Comparison of ENCODE assay signal across 26 cellular contexts in the genomic region with DNA sequence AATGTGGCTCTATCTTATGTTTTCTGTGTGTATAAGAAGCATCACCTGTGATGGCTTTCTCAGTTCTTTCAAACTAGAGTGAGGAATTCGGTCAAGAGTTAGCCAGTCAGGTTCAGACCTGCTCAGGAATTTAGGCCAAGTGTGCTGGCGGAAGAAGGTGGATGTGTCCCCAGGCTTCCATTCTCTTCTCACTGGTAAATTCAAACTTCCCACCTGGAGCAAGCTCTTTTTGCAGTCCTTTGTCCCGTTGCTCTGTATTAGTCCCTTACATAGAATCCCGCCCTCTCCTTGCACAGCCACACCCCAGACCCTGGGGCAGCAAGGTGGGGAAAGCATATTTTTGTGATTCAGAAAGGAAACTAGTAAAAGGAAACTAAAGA.
A peak's percentile ranks its signal among the peaks of the same experiment; 100 is the strongest.
DNase-seq lines count a peak whose midpoint lies in the region; ATAC-seq, FAIRE-seq and TF ChIP-seq lines count a peak whose summit lies in the region.
"Had no signal": no experiment of that assay in that cellular context is flagged by ENCODE, and none has a peak within 500 bp of the region (broad histone marks: within the 10 kb centered on the region; RNA-seq: fewer than 3 reads in every experiment).

No MANE protein-coding gene starts in this region.

- H3K9me1 ChIP-seq in keratinocyte (ENCODE audit: control insufficient read depth, extremely low read depth, insufficient read depth, low read length) = no peaks in the 10 kb centered on the region

- H3K27ac ChIP-seq in RWPE2 (ENCODE audit: poor library complexity, severe bottlenecking) = peak overlapping the region; percentile 58
- no peak overlapping the region for H3K27ac ChIP-seq in H1 (ENCODE audit: low read depth, low read length)
- peak overlapping the region; percentile 54 for H3K27ac ChIP-seq in keratinocyte (ENCODE audit: control insufficient read depth, insufficient read depth, low read length)
- H3K27ac ChIP-seq: A549; BLaER1 treated with 17β-estradiol and CSF1 and Interleukin-3, amounts not matched to agents 10 nM and 100 nM had no signal

- H3K9me3 ChIP-seq in RWPE2 (ENCODE audit: severe bottlenecking) (no peaks in the 10 kb centered on the region), H1 (ENCODE audit: insufficient read depth in 2 of 2, low read depth in 1 of 2, low read length in 1 of 2) (0 out of 4 replicates have a peak, but pooled peaks cover 2 to 3% of the 10 kb centered on the region in 2 experiments), keratinocyte (ENCODE audit: control insufficient read depth, low read depth, low read length) (no peaks in the 10 kb centered on the region)
- H3K9me3 ChIP-seq: A549; BLaER1 treated with 17β-estradiol and CSF1 and Interleukin-3, amounts not matched to agents 10 nM and 100 nM; MG63; SK-N-SH had no signal

- H3K4me2 ChIP-seq in H1 (ENCODE audit: insufficient read depth in 1 of 2, low read depth in 2 of 2, low read length in 2 of 2) (no peak overlapping the region), keratinocyte (ENCODE audit: control insufficient read depth, extremely low read depth, insufficient read depth, low read depth, low read length) (peak overlapping the region; percentile 55)
- H3K4me2 ChIP-seq: A549, SK-N-SH had no signal

- H3K27me3 Mint-ChIP-seq in type B pancreatic cell = no peaks in the 10 kb centered on the region
- no peaks in the 10 kb centered on the region for H3K27me3 Mint-ChIP-seq in activated CD4-positive, alpha-beta memory T cell treated with anti-CD3 and anti-CD28 coated beads for 36 hours
- H3K27me3 Mint-ChIP-seq: CD4-positive, alpha-beta T cell had no signal

- H3K36me3 Mint-ChIP-seq in type B pancreatic cell = no peaks in the 10 kb centered on the region
- H3K36me3 Mint-ChIP-seq in activated CD4-positive, alpha-beta memory T cell treated with anti-CD3 and anti-CD28 coated beads for 36 hours = no peaks in the 10 kb centered on the region

- peaks cover 4% of the 10 kb centered on the region for H3K9me3 Mint-ChIP-seq in type B pancreatic cell
- H3K9me3 Mint-ChIP-seq in activated CD4-positive, alpha-beta memory T cell treated with anti-CD3 and anti-CD28 coated beads for 36 hours = no peaks in the 10 kb centered on the region
- H3K9me3 Mint-ChIP-seq: CD4-positive, alpha-beta T cell had no signal

- no peak for TF ChIP-seq POLR2A in H1 (IDR thresholded peaks at IDR 0.05; ENCODE audit: control extremely low read depth in 1 of 2, low read depth in 2 of 2, low read length in 2 of 2)

- no peak overlapping the region for H3K4me3 Mint-ChIP-seq in type B pancreatic cell
- H3K4me3 Mint-ChIP-seq in activated CD4-positive, alpha-beta memory T cell treated with anti-CD3 and anti-CD28 coated beads for 36 hours = no peak overlapping the region
- H3K4me3 Mint-ChIP-seq: CD4-positive, alpha-beta T cell had no signal

- no peak overlapping the region for H3K18ac ChIP-seq in H1 (ENCODE audit: extremely low read depth, low read length)

- CTCF ChIA-PET in H1 (lab: Charles Lee; ENCODE audit: partially characterized antibody) = interaction anchor here (0.7 to 3.3 kb wide), 9 partner anchors 13 to 429 kb away, joined by 3 to 18 read pairs (median 5); no protein-coding TSS in a partner anchor
- CTCF ChIA-PET in activated CD4-positive, alpha-beta memory T cell treated with anti-CD3 and anti-CD28 coated beads for 36 hours (lab: Charles Lee) = no interaction called here

- peak overlapping the region; percentile 12 for H3K14ac ChIP-seq in H1 (ENCODE audit: insufficient read length)

- no peak for FAIRE-seq in H1 (lab: Jason Lieb, UNC)
- FAIRE-seq in keratinocyte (lab: Jason Lieb, UNC) = peak; percentile 99
- FAIRE-seq: A549, D721Med, G401.6, GM12878, H54 had no signal

- H3K27me3 ChIP-seq in RWPE2 (ENCODE audit: insufficient read depth, poor library complexity, severe bottlenecking) (no peaks in the 10 kb centered on the region), H1 (replicated peaks in 1 of 4; ENCODE audit: control insufficient read depth in 3 of 4, extremely low read depth in 1 of 4, insufficient read depth in 3 of 4, low read length in 3 of 4) (no peaks in the 10 kb centered on the region), keratinocyte (ENCODE audit: control insufficient read depth, extremely low read depth, insufficient read depth, low read length) (no peaks in the 10 kb centered on the region)
- H3K27me3 ChIP-seq: BLaER1 treated with 17β-estradiol and CSF1 and Interleukin-3, amounts not matched to agents 10 nM and 100 nM; MG63 had no signal

- H3K23me2 ChIP-seq in H1 (ENCODE audit: low read depth, low read length) = no peaks in the 10 kb centered on the region

- H3K79me1 ChIP-seq in H1 (ENCODE audit: low read depth, low read length) = no peaks in the 10 kb centered on the region; the same call in 1 of the 2 replicates

- dilution Hi-C loops in keratinocyte (cut with MboI; ENCODE audit: extremely low pct_ligation_motif_present, low sequenced_read_pairs) = no loop called here

- H3K56ac ChIP-seq in H1 (replicated peaks; ENCODE audit: insufficient read length, low read depth, low read length) = no peak overlapping the region

- no peaks in the 10 kb centered on the region for H3K79me2 ChIP-seq in H1 (ENCODE audit: control insufficient read depth in 1 of 2, insufficient read depth in 2 of 2, low read length in 2 of 2)
- H3K79me2 ChIP-seq in keratinocyte (ENCODE audit: control insufficient read depth, insufficient read depth, low read length) = no peaks in the 10 kb centered on the region

- no peak overlapping the region for H3K23ac ChIP-seq in H1 (ENCODE audit: insufficient read length)

- POLR2A ChIA-PET in H1 (lab: Charles Lee; ENCODE audit: partially characterized antibody) = interaction anchor here (1.2 kb wide), 1 partner anchor 19 kb away, joined by 3 read pairs; no protein-coding TSS in a partner anchor
- POLR2A ChIA-PET in activated CD4-positive, alpha-beta memory T cell treated with anti-CD3 and anti-CD28 coated beads for 36 hours (lab: Charles Lee) = no interaction called here

- no peak overlapping the region for H2BK20ac ChIP-seq in H1 (ENCODE audit: low read length)

- no peak overlapping the region for H4K91ac ChIP-seq in H1 (replicated peaks; ENCODE audit: insufficient read length, low read length)

- DNase-seq in RWPE2 (ENCODE audit: low spot score) (no peak), H1 (ENCODE audit: low read depth in 1 of 2, low spot score in 2 of 2) (no peak), keratinocyte (ENCODE audit: low read depth, low spot score) (peak; percentile 30), type B pancreatic cell (ENCODE audit: extremely low spot score, unreplicated experiment) (no peak)
- no peak for DNase-seq in activated CD4-positive, alpha-beta memory T cell treated with anti-CD3 and anti-CD28 coated beads for 36 hours
- no peak for DNase-seq in stimulated activated CD4-positive, alpha-beta T cell treated with anti-CD3 and anti-CD28 coated beads, Interleukin-12 subunit alpha, Interleukin-12 subunit beta, amount 100 ng/mL, for 4 hours
- DNase-seq: AML-193; CD4-positive, alpha-beta T cell; DMS53; KBM-7; MG63; NCI-H1105 treated with DMSO at 0.1 percent for 48 hours; NCI-H146; NCI-H2029; NCI-H446 treated with DMSO at 0.1 percent for 48 hours; RPMI8226; SHP77 treated with DMSO at 0.1 percent for 48 hours; SK-N-SH; SW 1271 had no signal

- H3K27ac Mint-ChIP-seq in type B pancreatic cell = peak overlapping the region; percentile 82
- H3K27ac Mint-ChIP-seq in activated CD4-positive, alpha-beta memory T cell treated with anti-CD3 and anti-CD28 coated beads for 36 hours = no peak overlapping the region
- H3K27ac Mint-ChIP-seq: CD4-positive, alpha-beta T cell had no signal

- no peak overlapping the region for H2BK12ac ChIP-seq in H1 (ENCODE audit: low read depth, low read length)

- H2AK5ac ChIP-seq in H1 (ENCODE audit: low read depth, low read length) = no peak overlapping the region

- H3K36me3 ChIP-seq in RWPE2 (ENCODE audit: low read depth) = no peaks in the 10 kb centered on the region
- no peaks in the 10 kb centered on the region for H3K36me3 ChIP-seq in H1 (ENCODE audit: control insufficient read depth in 2 of 4, insufficient read depth in 4 of 4, low read length in 3 of 4)
- no peaks in the 10 kb centered on the region for H3K36me3 ChIP-seq in keratinocyte (ENCODE audit: control insufficient read depth in 2 of 2, extremely low read depth in 1 of 2, insufficient read depth in 2 of 2, low read length in 2 of 2)
- H3K36me3 ChIP-seq: BLaER1 treated with 17β-estradiol and CSF1 and Interleukin-3, amounts not matched to agents 10 nM and 100 nM; MG63 had no signal

- no peak overlapping the region for H2BK120ac ChIP-seq in H1 (replicated peaks; ENCODE audit: low read depth, low read length)

- H4K5ac ChIP-seq in H1 (ENCODE audit: insufficient read length, low read depth, low read length) = no peak overlapping the region

- peaks cover 11% of the 10 kb centered on the region for H3K4me1 Mint-ChIP-seq in type B pancreatic cell (ENCODE audit: unreplicated experiment)
- no peaks in the 10 kb centered on the region for H3K4me1 Mint-ChIP-seq in activated CD4-positive, alpha-beta memory T cell treated with anti-CD3 and anti-CD28 coated beads for 36 hours (ENCODE audit: low read depth)

- intact Hi-C loops in activated CD4-positive, alpha-beta memory T cell treated with anti-CD3 and anti-CD28 coated beads for 36 hours (cut with micrococcal nuclease) = no loop called here

- peak; percentile 92 for ATAC-seq in RWPE2 (ENCODE audit: low read depth)
- no peak for ATAC-seq in GM18909 (IDR thresholded peaks at IDR 0.05; ENCODE audit: poor library complexity, unreplicated experiment)
- ATAC-seq: GM12878 had no signal

- H3K9ac ChIP-seq in H1 (replicated peaks in 1 of 4; ENCODE audit: extremely low read depth in 1 of 4, low read depth in 3 of 4, low read length in 3 of 4) = no peak overlapping the region
- H3K9ac ChIP-seq in keratinocyte (ENCODE audit: control insufficient read depth, extremely low read depth, insufficient read depth, low read length) = peak overlapping the region; percentile 24
- H3K9ac ChIP-seq: BLaER1 treated with 17β-estradiol and CSF1 and Interleukin-3, amounts not matched to agents 10 nM and 100 nM; SK-N-SH had no signal

- peaks cover 14% of the 10 kb centered on the region for H3K4me1 ChIP-seq in RWPE2 (ENCODE audit: insufficient read depth, poor library complexity, severe bottlenecking)
- peaks cover 0 to 6% (median 2%) of the 10 kb centered on the region in 4 experiments; a peak in 3 of 7 replicates for H3K4me1 ChIP-seq in H1 (replicated peaks in 1 of 4; ENCODE audit: control insufficient read depth in 3 of 4, insufficient read depth in 4 of 4, low read length in 3 of 4)
- H3K4me1 ChIP-seq in keratinocyte (ENCODE audit: control insufficient read depth, extremely low read depth, insufficient read depth, low read length) = peaks cover 16% of the 10 kb centered on the region
- H3K4me1 ChIP-seq: A549 had no signal

- no peak overlapping the region for H2BK15ac ChIP-seq in H1 (ENCODE audit: low read length)

- H3K4me3 ChIP-seq in RWPE2 (ENCODE audit: severe bottlenecking) (no peak overlapping the region), H1 (ENCODE audit: extremely low read depth in 1 of 4, insufficient read depth in 2 of 4, low read depth in 3 of 4, low read length in 4 of 4) (no peak overlapping the region), keratinocyte (ENCODE audit: control insufficient read depth in 2 of 3, extremely low read depth in 1 of 3, insufficient read depth in 2 of 3, low read depth in 1 of 3, low read length in 3 of 3) (peak overlapping the region in 2 of 3 experiments; percentile 7)
- H3K4me3 ChIP-seq: A549; BLaER1 treated with 17β-estradiol and CSF1 and Interleukin-3, amounts not matched to agents 10 nM and 100 nM; GM12878; MG63 had no signal

- 86% methylated on average over 4 of the region's 4 CpGs; no CpG with 5 or more reads in 1 of the 2 experiments for WGBS in H1 (ENCODE audit: extremely low coverage in 1 of 2, insufficient coverage in 1 of 2, insufficient read length in 1 of 2, insufficient replicate concordance in 2 of 2, low coverage in 1 of 2, low lambda C conversion rate in 2 of 2, missing lambda C conversion rate in 1 of 2), 2 experiments

- no peak for TF ChIP-seq EP300 in H1 (IDR thresholded peaks at IDR 0.05; ENCODE audit: borderline replicate concordance in 1 of 2, low read depth in 2 of 2, low read length in 2 of 2)

- H2AFZ ChIP-seq in H1 (ENCODE audit: low read length) (no peak overlapping the region), keratinocyte (ENCODE audit: control insufficient read depth, low read length) (peak overlapping the region; percentile 55)

- no peak for TF ChIP-seq RAD21 in H1 (IDR thresholded peaks at IDR 0.05 in 1 of 2, conservative IDR thresholded peaks at IDR 0.05 in 1 of 2; ENCODE audit: low read depth in 2 of 2, low read length in 2 of 2)

- TF ChIP-seq CTCF in RWPE2 (IDR thresholded peaks at IDR 0.05; ENCODE audit: poor library complexity, severe bottlenecking) (no peak), H1 (IDR thresholded peaks at IDR 0.05; ENCODE audit: control extremely low read depth in 1 of 3, insufficient read depth in 1 of 3, low read depth in 1 of 3, low read length in 3 of 3) (no peak), keratinocyte (optimal IDR thresholded peaks at IDR 0.05 in 1 of 3, IDR thresholded peaks at IDR 0.05 in 1 of 3, conservative IDR thresholded peaks at IDR 0.05 in 1 of 3; ENCODE audit: extremely low read depth in 1 of 3, insufficient read depth in 2 of 3, low read length in 3 of 3) (no peak), type B pancreatic cell (conservative IDR thresholded peaks at IDR 0.05) (no peak)

- no peak overlapping the region for H4K8ac ChIP-seq in H1 (ENCODE audit: extremely low read depth, insufficient read depth, low read length)

- H4K20me1 ChIP-seq in H1 (replicated peaks in 1 of 2; ENCODE audit: control insufficient read depth in 1 of 2, insufficient read depth in 2 of 2, low read length in 2 of 2) = no peaks in the 10 kb centered on the region
- H4K20me1 ChIP-seq in keratinocyte (ENCODE audit: control insufficient read depth, extremely low read depth, insufficient read depth, low read length) = no peaks in the 10 kb centered on the region

- no peak overlapping the region for H2BK5ac ChIP-seq in H1 (ENCODE audit: low read depth, low read length)

- no peak overlapping the region for H3K4ac ChIP-seq in H1 (replicated peaks; ENCODE audit: insufficient read length, low read depth, low read length)

Comparison
In these comparisons a context has a peak if more than half of its experiments do, and no peak if none do; other contexts are left out.
1. H3K4me3 ChIP-seq: peak in keratinocyte (2 of 3); none in RWPE2 (single experiment) and H1 (0 of 4).